Comparison of ENCODE assay signal across 8 cellular contexts in genomic region chr3:10950476-10951294, GRCh38. TPM values are rescaled to one million over a fixed set of nuclear protein-coding genes. Genes with fewer than 3 reads are reported as not detected.
DNase-seq lines count a peak whose midpoint lies in the region; ATAC-seq, FAIRE-seq and TF ChIP-seq lines count a peak whose summit lies in the region.

No MANE protein-coding gene starts in this region.

- H4K20me1 ChIP-seq in GM23248 (ENCODE audit: insufficient read depth): no peaks in the 10 kb centered on the region
- no peaks in the 10 kb centered on the region for H4K20me1 ChIP-seq in SK-N-SH (ENCODE audit: insufficient read depth)

- TF ChIP-seq EP300 in SK-N-SH (IDR thresholded peaks at IDR 0.05; ENCODE audit: borderline replicate concordance in 1 of 2, low read depth in 1 of 2, low read length in 1 of 2): no peak

- POLR2A ChIA-PET in SK-N-SH (lab: Yijun Ruan, JAX): no interaction called here

- no peak for ATAC-seq in HG03097 (IDR thresholded peaks at IDR 0.05; ENCODE audit: low FRiP score, unreplicated experiment)

- no peak overlapping the region for H3K27ac ChIP-seq in GM23248
- no peak overlapping the region for H3K27ac ChIP-seq in SK-N-SH (ENCODE audit: low read depth in 2 of 2, low read length in 1 of 2)

- no peaks in the 10 kb centered on the region for H3K36me3 ChIP-seq in GM23248 (ENCODE audit: low read depth)
- no peaks in the 10 kb centered on the region for H3K36me3 ChIP-seq in SK-N-SH (replicated peaks in 1 of 2; ENCODE audit: control insufficient read depth in 1 of 2, insufficient read depth in 2 of 2, low read length in 1 of 2)

- no peak overlapping the region for H3K4me2 ChIP-seq in GM23248 (ENCODE audit: unreplicated experiment)
- no peak overlapping the region for H3K4me2 ChIP-seq in SK-N-SH

- H3K4me1 ChIP-seq in GM23248 (ENCODE audit: insufficient read depth) (no peaks in the 10 kb centered on the region), SK-N-SH (ENCODE audit: control insufficient read depth in 1 of 2, insufficient read depth in 2 of 2, low read depth in 1 of 2, low read length in 1 of 2) (peaks cover 0 to 2% of the 10 kb centered on the region in 2 experiments; a peak in 1 of 4 replicates)

- H3K4me3 ChIP-seq in AG10803 (ENCODE audit: low read length) (no peak overlapping the region), GM23248 (no peak overlapping the region), SK-N-SH (ENCODE audit: low read depth in 2 of 2, low read length in 1 of 2) (no peak overlapping the region; a peak in 1 of 4 replicates), retinal pigment epithelial cell (ENCODE audit: low read length) (no peak overlapping the region)

- no peak for FAIRE-seq in frontal cortex (lab: Jason Lieb, UNC)

- in situ Hi-C loops in GM23248 (cut with MboI): loop anchor here (10.0 kb wide), 1 partner anchor 104 kb away; no protein-coding TSS in a partner anchor

- TF ChIP-seq CTCF in AG10803 (conservative IDR thresholded peaks at IDR 0.05; ENCODE audit: low read length) (peak; percentile 71), SK-N-SH (IDR thresholded peaks at IDR 0.05) (peak; percentile 61), retinal pigment epithelial cell (conservative IDR thresholded peaks at IDR 0.05; ENCODE audit: low read depth, low read length) (peak; percentile 77)

- H3K9me3 ChIP-seq in GM23248 (ENCODE audit: low read depth) (no peaks in the 10 kb centered on the region), SK-N-SH (no peaks in the 10 kb centered on the region)

- H3K9ac ChIP-seq in GM23248 (no peak overlapping the region), SK-N-SH (no peak overlapping the region)

- H3K79me2 ChIP-seq in GM23248 (ENCODE audit: insufficient read depth) (no peaks in the 10 kb centered on the region), SK-N-SH (ENCODE audit: insufficient read depth) (no peaks in the 10 kb centered on the region)

- H3K9me2 ChIP-seq in GM23248 (ENCODE audit: insufficient read depth): no peaks in the 10 kb centered on the region
- no peaks in the 10 kb centered on the region for H3K9me2 ChIP-seq in SK-N-SH

- H3K27me3 ChIP-seq in GM23248 (replicated peaks; ENCODE audit: insufficient read depth) (peaks cover 6% of the 10 kb centered on the region; the same call in 1 of the 2 replicates), SK-N-SH (ENCODE audit: insufficient read depth) (no peaks in the 10 kb centered on the region)

- CTCF ChIA-PET in SK-N-SH (lab: Yijun Ruan, JAX): interaction anchor here (0.7 to 12.7 kb wide), 18 partner anchors 8 to 203 kb away, joined by 3 to 281 read pairs (median 4); partner anchors contain the start of gene SLC6A1

- 34% methylated on average over 12 of the region's 12 CpGs for WGBS in GM23248 (ENCODE audit: low coverage in 1 of 2, low lambda C conversion rate in 2 of 2, missing lambda C conversion rate in 2 of 2), 2 experiments
- WGBS in SK-N-SH (ENCODE audit: low lambda C conversion rate): 56% methylated on average over 10 of the region's 12 CpGs

- H3F3A ChIP-seq in GM23248 (ENCODE audit: insufficient read depth) (no peaks in the 10 kb centered on the region), SK-N-SH (replicated peaks; ENCODE audit: insufficient read depth) (no peaks in the 10 kb centered on the region)

- peak; percentile 59 for TF ChIP-seq RAD21 in SK-N-SH (IDR thresholded peaks at IDR 0.05; ENCODE audit: low read length)

- H2AFZ ChIP-seq in GM23248: no peak overlapping the region
- no peak overlapping the region for H2AFZ ChIP-seq in SK-N-SH (ENCODE audit: low read depth)

- peak; percentile 47 for DNase-seq in AG10803 (ENCODE audit: low read depth)
- DNase-seq in GM23248: peak; percentile 64
- DNase-seq in SK-N-SH: peak; percentile 65
- DNase-seq in frontal cortex (ENCODE audit: low spot score in 2 of 2): peak; percentile 31 to 61
- no peak for DNase-seq in retinal pigment epithelial cell (ENCODE audit: low read depth)
- no peak for DNase-seq in NCI-H774 (lab: John Stamatoyannopoulos, UW)
- DNase-seq in NCI-H1930 (lab: John Stamatoyannopoulos, UW): no peak

TF ChIP-seq in SK-N-SH, 30 proteins besides CTCF, POLR2A, EP300 and RAD21:
- no peak for TF ChIP-seq IRF3 (IDR thresholded peaks at IDR 0.05; ENCODE audit: low read depth, low read length)
- TF ChIP-seq SMC3 (IDR thresholded peaks at IDR 0.05; ENCODE audit: low read depth, low read length): peak; percentile 69
- 0 out of 2 replicates have a peak, but pooled peaks have one; percentile 24 for TF ChIP-seq ELF1 (IDR thresholded peaks at IDR 0.05)
- no peak for TF ChIP-seq PBX3 (IDR thresholded peaks at IDR 0.05)

RNA-seq across cellular contexts. Expression of gene SLC6A1, which starts 41.9 kb away (rescaled TPM):
- total RNA-seq in GM23248 (2014; rRNA removed; shearing (Covaris generic)): not detected in 2 replicates
- polyA plus RNA-seq in GM23248 (2016; fragmentation: Nextera tagmentation; extraction: Ambion mirVana): not detected in 2 replicates
- not detected in 2 replicates for polyA plus RNA-seq in SK-N-SH (2012; rRNA removed)
- 0.01 TPM in 2 replicates for polyA plus RNA-seq in SK-N-SH (2012; cell fraction: cytosol; rRNA removed)
- polyA plus RNA-seq in SK-N-SH (2012; cell fraction: nucleus; rRNA removed): not detected in 2 replicates
- 52.2 TPM for total RNA-seq in frontal cortex

Comparison
In these comparisons a context has a peak if more than half of its experiments do, and no peak if none do; other contexts are left out.
1. DNase-seq: peak in AG10803 (single experiment), GM23248 (single experiment), SK-N-SH (single experiment) and frontal cortex (2 of 2); none in retinal pigment epithelial cell (single experiment), NCI-H774 (single experiment) and NCI-H1930 (0 of 2).
2. RNA of gene SLC6A1, which starts 41.9 kb away (total RNA-seq): 52.2 TPM in frontal cortex (single experiment); not detected in GM23248; every median in the first group is over 10 times any median in the second.
3. Peak in every context shown above with its lines, with median percentiles within 50 percentile points of each other: CTCF ChIP-seq.